8 cellular contexts compared by ENCODE assay signal in the genomic region with DNA sequence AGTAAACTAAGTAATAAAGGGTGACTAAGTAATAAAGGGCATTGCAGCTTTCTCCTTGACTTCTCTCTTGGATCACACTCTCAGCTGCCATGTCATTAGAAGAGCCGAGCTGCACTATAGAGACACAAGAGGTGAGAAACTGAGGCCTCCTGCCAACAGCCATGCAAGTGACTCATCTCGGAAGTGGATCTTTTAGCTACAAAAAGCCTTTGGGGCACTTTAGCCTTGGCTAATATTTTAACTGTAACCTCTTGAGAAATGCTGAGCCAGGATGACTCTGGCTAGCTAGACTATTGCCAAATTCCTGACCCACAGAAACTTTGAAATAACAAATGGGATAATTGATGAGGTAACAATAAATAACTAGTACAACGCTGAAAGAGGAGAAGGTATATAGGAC. TPM values are rescaled to one million over a fixed set of nuclear protein-coding genes. Genes with fewer than 3 reads are reported as not detected.
A peak's percentile ranks its signal among the peaks of the same experiment; 100 is the strongest.
DNase-seq lines count a peak whose midpoint lies in the region; ATAC-seq lines count a peak whose summit lies in the region.
"Had no signal": no experiment of that assay in that cellular context is flagged by ENCODE, and none has a peak within 500 bp of the region (broad histone marks: within the 10 kb centered on the region; RNA-seq: fewer than 3 reads in every experiment).

No MANE protein-coding gene starts in this region.

- H3K27ac Mint-ChIP-seq in central memory CD8-positive, alpha-beta T cell (ENCODE audit: low read depth), result peak overlapping the region; percentile 64

- H3K27me3 Mint-ChIP-seq in central memory CD8-positive, alpha-beta T cell, result no peaks in the 10 kb centered on the region

- no peaks in the 10 kb centered on the region for H3K9me3 Mint-ChIP-seq in central memory CD8-positive, alpha-beta T cell

- peak overlapping the region; percentile 95 for H3K4me3 Mint-ChIP-seq in central memory CD8-positive, alpha-beta T cell

- peaks cover 24% of the 10 kb centered on the region for H3K4me1 Mint-ChIP-seq in central memory CD8-positive, alpha-beta T cell

- peaks cover 7% of the 10 kb centered on the region for H3K36me3 Mint-ChIP-seq in central memory CD8-positive, alpha-beta T cell (ENCODE audit: insufficient read depth)

- ATAC-seq in central memory CD8-positive, alpha-beta T cell (replicated peaks; ENCODE audit: extremely low read depth, poor library complexity, severe bottlenecking), result no peak
- no peak for ATAC-seq in HG02678 (IDR thresholded peaks at IDR 0.05; ENCODE audit: unreplicated experiment)

- DNase-seq in GM04503 (ENCODE audit: low read depth), result peak; percentile 68
- DNase-seq in NOMO-1 treated with dmso at 0.1 percent for 144 hours (lab: John Stamatoyannopoulos, UW; ENCODE audit: unreplicated experiment), result peak; percentile 86
- no peak for DNase-seq in central memory CD8-positive, alpha-beta T cell (ENCODE audit: low spot score in 2 of 2)
- peak; percentile 99 for DNase-seq in renal cortical epithelial cell (ENCODE audit: low read depth)
- DNase-seq in T-helper 9 cell, result no peak
- DNase-seq in NCI-H128 (lab: John Stamatoyannopoulos, UW; ENCODE audit: unreplicated experiment), result no peak
- DNase-seq: Peyer's patch had no signal

RNA-seq across cellular contexts. Expression of gene NEIL3, which starts 1.5 kb away (rescaled TPM):
- 0.60 and 5.2 TPM in 2 replicates for total RNA-seq in renal cortical epithelial cell

Comparison
In these comparisons a context has a peak if more than half of its experiments do, and no peak if none do; other contexts are left out.
1. DNase-seq: peak in GM04503 (single experiment), NOMO-1 treated with dmso at 0.1 percent for 144 hours (single experiment) and renal cortical epithelial cell (single experiment); none in central memory CD8-positive, alpha-beta T cell (0 of 2), T-helper 9 cell (single experiment) and NCI-H128 (single experiment).